20 cellular contexts compared by ENCODE assay signal in the genomic region with DNA sequence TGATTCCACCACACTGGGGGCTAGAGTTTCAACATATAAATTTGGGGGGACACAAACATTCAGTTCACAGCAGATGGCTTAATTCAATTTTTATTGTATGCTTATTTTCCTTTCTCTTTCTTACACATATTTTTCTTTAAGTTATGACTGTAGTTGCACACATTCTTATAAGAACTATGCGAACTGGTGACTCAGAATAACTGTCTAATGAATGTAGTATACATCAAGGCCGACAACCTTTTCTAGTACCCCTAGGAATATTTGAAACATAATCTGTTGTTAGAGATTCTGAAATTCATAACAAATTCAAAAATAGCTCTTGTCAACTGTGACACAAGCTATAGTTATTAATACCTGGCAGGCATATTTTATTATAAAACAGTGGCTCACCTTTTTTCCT.
"Had no signal": no experiment of that assay in that cellular context is flagged by ENCODE, and none has a peak within 500 bp of the region (broad histone marks: within the 10 kb centered on the region; RNA-seq: fewer than 3 reads in every experiment).

No MANE protein-coding gene starts in this region.

- DNase-seq: activated CD4-positive, alpha-beta T cell treated with anti-CD3 and anti-CD28 coated beads for 1 hour; activated CD4-positive, alpha-beta T cell treated with anti-CD3 and anti-CD28 coated beads, Interleukin-2, amount 50 U/mL, for 4 hours; activated gamma-delta T cell; amygdala; cerebellar nuclear complex; dermis blood vessel endothelial cell; effector memory CD4-positive, alpha-beta T cell; esophagus squamous epithelium; head of caudate nucleus; mucosa of descending colon; naive B cell; T-helper 17 cell; uterus had no signal

- H3K36me3 ChIP-seq: breast epithelium, esophagus squamous epithelium, tibial nerve, uterus had no signal

- H3K4me1 Mint-ChIP-seq: memory B cell, naive B cell, T-helper 17 cell had no signal

- H3K9me3 ChIP-seq: breast epithelium, esophagus squamous epithelium, mucosa of descending colon, tibial nerve, uterus had no signal

- ATAC-seq: activated naive CD4-positive, alpha-beta T cell treated with anti-CD3 and anti-CD28 coated beads, Interleukin-2, amount 50 U/mL, for 72 hours; mucosa of descending colon; T-helper 17 cell had no signal

- H3K27me3 ChIP-seq: breast epithelium, esophagus squamous epithelium, tibial nerve, uterus had no signal

- H3K9me3 Mint-ChIP-seq: memory B cell had no signal

- H3K4me3 ChIP-seq: breast epithelium, esophagus squamous epithelium, mucosa of descending colon, tibial nerve, uterus had no signal

- H3K4me1 ChIP-seq: breast epithelium, esophagus squamous epithelium, tibial nerve, uterus had no signal

- H3K27me3 Mint-ChIP-seq: memory B cell; naive B cell; progenitor cell of endocrine pancreas; stimulated activated naive CD8-positive, alpha-beta T cell treated with anti-CD3 and anti-CD28 coated beads, Interleukin-15, Interleukin-2, amounts not matched to agents 100 ng/mL and 50 ng/mL, for 24 hours; T-helper 17 cell had no signal

- H3K36me3 Mint-ChIP-seq: activated naive CD4-positive, alpha-beta T cell treated with anti-CD3 and anti-CD28 coated beads, Interleukin-2, amount 50 U/mL, for 72 hours; memory B cell had no signal

- H3K27ac Mint-ChIP-seq: activated naive CD4-positive, alpha-beta T cell treated with anti-CD3 and anti-CD28 coated beads, Interleukin-2, amount 50 U/mL, for 72 hours; memory B cell; progenitor cell of endocrine pancreas; stimulated activated naive CD8-positive, alpha-beta T cell treated with anti-CD3 and anti-CD28 coated beads, Interleukin-15, Interleukin-2, amounts not matched to agents 100 ng/mL and 50 ng/mL, for 24 hours; T-helper 17 cell had no signal

- H3K4me3 Mint-ChIP-seq: memory B cell; naive B cell; neural crest cell; stimulated activated naive CD8-positive, alpha-beta T cell treated with anti-CD3 and anti-CD28 coated beads, Interleukin-15, Interleukin-2, amounts not matched to agents 100 ng/mL and 50 ng/mL, for 24 hours; T-helper 17 cell had no signal
